ENCODE assay signal across 23 cellular contexts in the genomic region with DNA sequence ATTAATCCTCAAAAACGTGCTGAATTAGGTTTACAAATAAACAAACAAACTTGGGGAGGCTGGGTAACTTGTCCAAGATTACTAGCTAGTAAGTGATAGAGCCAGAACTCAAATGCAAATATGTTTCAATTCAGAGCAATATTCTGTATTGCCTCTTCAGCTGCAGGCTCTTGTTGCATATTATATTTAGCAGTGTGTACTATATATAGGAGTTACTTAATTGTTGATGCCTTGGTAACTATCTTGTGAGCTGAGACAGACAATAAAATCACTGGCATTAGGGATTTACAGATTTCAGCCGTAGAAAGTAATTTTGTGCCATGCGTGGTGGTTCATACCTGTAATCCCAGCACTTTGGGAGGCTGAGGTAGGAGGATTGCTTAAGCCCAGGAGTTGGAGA. TPM values are rescaled to one million over a fixed set of nuclear protein-coding genes. Genes with fewer than 3 reads are reported as not detected.
A peak's percentile ranks its signal among the peaks of the same experiment; 100 is the strongest.
DNase-seq lines count a peak whose midpoint lies in the region; ATAC-seq and TF ChIP-seq lines count a peak whose summit lies in the region.
"Had no signal": no experiment of that assay in that cellular context is flagged by ENCODE, and none has a peak within 500 bp of the region (broad histone marks: within the 10 kb centered on the region; RNA-seq: fewer than 3 reads in every experiment).

No MANE protein-coding gene starts in this region.

- peaks cover 0 to 15% of the 10 kb centered on the region in 2 donors for H3K4me1 ChIP-seq in muscle layer of duodenum (ENCODE audit: control insufficient read depth in 1 of 2, insufficient read depth in 2 of 2, low read length in 2 of 2)
- H3K4me1 ChIP-seq in foreskin keratinocyte, result no peaks in the 10 kb centered on the region
- H3K4me1 ChIP-seq: Caco-2 had no signal

- peak overlapping the region; percentile 20 for H3K27ac ChIP-seq in muscle layer of duodenum (ENCODE audit: low read length)
- no peak overlapping the region for H3K27ac ChIP-seq in foreskin keratinocyte
- H3K27ac ChIP-seq: epithelial cell of prostate, left lung had no signal

- H3K36me3 ChIP-seq in muscle layer of duodenum (ENCODE audit: control insufficient read depth in 1 of 2, insufficient read depth in 2 of 2, low read length in 2 of 2), result peaks cover 26 to 60% of the 10 kb centered on the region in 2 donors

- peak overlapping the region; percentile 43 for H3K27ac Mint-ChIP-seq in activated T-helper 17 cell treated with anti-CD3 and anti-CD28 coated beads, Interleukin-2, amount 50 U/mL, for 72 hours
- H3K27ac Mint-ChIP-seq: progenitor cell of endocrine pancreas had no signal

- intact Hi-C loops in Right ventricle myocardium inferior (cut with DNase I), result no loop called here
- intact Hi-C loops in cardiac septum (cut with DNase I), result no loop called here

- no peaks in the 10 kb centered on the region for H3K27me3 ChIP-seq in muscle layer of duodenum (ENCODE audit: low read depth, low read length)
- H3K27me3 ChIP-seq in foreskin keratinocyte, result no peaks in the 10 kb centered on the region
- H3K27me3 ChIP-seq: left lung, sigmoid colon, tibial nerve had no signal

- H3K9me3 ChIP-seq in muscle layer of duodenum (ENCODE audit: control insufficient read depth in 1 of 2, low read length in 2 of 2), result no peaks in the 10 kb centered on the region
- H3K9me3 ChIP-seq: Caco-2, left lung, sigmoid colon, tibial nerve had no signal

- H3K4me1 Mint-ChIP-seq in activated T-helper 17 cell treated with anti-CD3 and anti-CD28 coated beads, Interleukin-2, amount 50 U/mL, for 72 hours, result peaks cover 26% of the 10 kb centered on the region
- H3K4me1 Mint-ChIP-seq: GM23338 had no signal

- H3K4me3 ChIP-seq in muscle layer of duodenum (ENCODE audit: low read depth in 1 of 2, low read length in 2 of 2), result no peak overlapping the region
- H3K4me3 ChIP-seq: GM23338, left lung, sigmoid colon, tibial nerve had no signal

- H3K4me3 Mint-ChIP-seq in activated T-helper 17 cell treated with anti-CD3 and anti-CD28 coated beads, Interleukin-2, amount 50 U/mL, for 72 hours, result no peak overlapping the region
- H3K4me3 Mint-ChIP-seq: GM23338, natural killer cell had no signal

- TF ChIP-seq CTCF in foreskin keratinocyte (conservative IDR thresholded peaks at IDR 0.05), result no peak

- H3K9me3 Mint-ChIP-seq in activated T-helper 17 cell treated with anti-CD3 and anti-CD28 coated beads, Interleukin-2, amount 50 U/mL, for 72 hours, result no peaks in the 10 kb centered on the region
- H3K9me3 Mint-ChIP-seq: GM23338, natural killer cell had no signal

- H3K27me3 Mint-ChIP-seq in activated T-helper 17 cell treated with anti-CD3 and anti-CD28 coated beads, Interleukin-2, amount 50 U/mL, for 72 hours, result no peaks in the 10 kb centered on the region
- H3K27me3 Mint-ChIP-seq: progenitor cell of endocrine pancreas had no signal

- DNase-seq in Right ventricle myocardium inferior (ENCODE audit: missing footprints) (no peak), cardiac septum (ENCODE audit: low spot score) (no peak), NOMO-1 treated with dmso at 0.1 percent for 144 hours (lab: John Stamatoyannopoulos, UW; ENCODE audit: unreplicated experiment) (no peak), foreskin keratinocyte (no peak), NCI-H82 (lab: John Stamatoyannopoulos, UW) (no peak)
- DNase-seq: activated CD4-positive, alpha-beta T cell treated with anti-CD3 and anti-CD28 coated beads, Interleukin-2, amount 50 U/mL, for 1 hour; Caco-2; caudate nucleus; cortex of kidney; effector memory CD4-positive, alpha-beta T cell; islet precursor cell; left lung; natural killer cell; NCI-H1048; nucleus accumbens; sigmoid colon; stimulated activated CD4-positive, alpha-beta T cell treated with anti-CD3 and anti-CD28 coated beads, Interleukin-4, amount 100 ng/mL, for 24 hours had no signal

- peaks cover 100% of the 10 kb centered on the region for H3K36me3 Mint-ChIP-seq in activated T-helper 17 cell treated with anti-CD3 and anti-CD28 coated beads, Interleukin-2, amount 50 U/mL, for 72 hours (ENCODE audit: low read depth)

- ATAC-seq in Right ventricle myocardium inferior (peak; percentile 79), foreskin keratinocyte (no peak)
- ATAC-seq in activated T-helper 17 cell treated with anti-CD3 and anti-CD28 coated beads, Interleukin-2, amount 50 U/mL, for 72 hours (replicated peaks), result no peak
- ATAC-seq: GM23338, left lung, natural killer cell had no signal

RNA-seq across cellular contexts. Expression of a gene that starts 10.2 kb away (rescaled TPM):
- 44.1 TPM for total RNA-seq in Right ventricle myocardium inferior
- total RNA-seq in cardiac septum, result 66.6 TPM
- 100 to 1,000 TPM; 104 to 170 TPM for total RNA-seq in activated T-helper 17 cell treated with anti-CD3 and anti-CD28 coated beads, Interleukin-2, amount 50 U/mL, for 72 hours
- total RNA-seq in foreskin keratinocyte, result 12.4 and 12.9 TPM in 2 replicates
- 4.1 and 4.7 TPM in 2 replicates for polyA plus RNA-seq in foreskin keratinocyte

RNA-seq across cellular contexts. Expression of a gene that starts 23.8 kb away (rescaled TPM):
- total RNA-seq in Right ventricle myocardium inferior (533 TPM), cardiac septum (325 TPM), foreskin keratinocyte (141 and 158 TPM in 2 replicates)
- total RNA-seq in activated T-helper 17 cell treated with anti-CD3 and anti-CD28 coated beads, Interleukin-2, amount 50 U/mL, for 72 hours, result 100 to 1,000 TPM; 406 to 520 TPM
- polyA plus RNA-seq in foreskin keratinocyte, result 164 and 191 TPM in 2 replicates
